34 cellular contexts compared by ENCODE assay signal in the genomic region with DNA sequence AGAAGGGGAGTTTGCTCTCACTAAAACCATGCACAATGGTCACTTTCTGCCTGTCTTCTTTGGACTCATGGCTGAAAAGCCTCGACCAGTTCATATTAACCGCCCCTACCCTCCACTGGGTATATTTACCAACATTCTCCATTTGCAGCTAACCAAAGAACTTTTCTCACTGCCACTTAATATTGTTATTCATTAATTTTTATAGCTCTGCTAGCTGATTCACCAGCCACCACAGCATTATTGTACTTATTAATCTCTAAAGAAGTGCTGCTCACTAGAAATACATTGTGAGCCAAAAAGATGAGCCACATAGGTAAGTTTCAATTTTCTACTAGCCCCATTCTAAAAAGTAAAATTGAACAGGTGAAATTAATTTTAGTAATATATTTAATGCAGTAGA. TPM values are rescaled to one million over a fixed set of nuclear protein-coding genes. Genes with fewer than 3 reads are reported as not detected.
"Had no signal": no experiment of that assay in that cellular context is flagged by ENCODE, and none has a peak within 500 bp of the region (broad histone marks: within the 10 kb centered on the region; RNA-seq: fewer than 3 reads in every experiment).

No MANE protein-coding gene starts in this region.

- DNase-seq: colonic mucosa; effector CD8-positive, alpha-beta T cell; endodermal cell; foreskin keratinocyte; glutamatergic neuron; heart right ventricle; hippocampal formation; midbrain; naive thymus-derived CD4-positive, alpha-beta T cell; stimulated activated CD4-positive, alpha-beta T cell treated with anti-CD3 and anti-CD28 coated beads, Interleukin-2, amount 100 ng/mL, for 24 hours; stimulated activated CD4-positive, alpha-beta T cell treated with anti-CD3 and anti-CD28 coated beads, Interleukin-4, amount 100 ng/mL, for 24 hours; stimulated activated naive CD8-positive, alpha-beta T cell treated with anti-CD3 and anti-CD28 coated beads, Interleukin-15, Interleukin-2, amounts not matched to agents 100 U/mL and 50 U/mL, for 24 hours; substantia nigra; testis; tibial artery had no signal

- H3K4me1 Mint-ChIP-seq: memory B cell; stimulated activated effector memory CD8-positive, alpha-beta T cell treated with anti-CD3 and anti-CD28 coated beads, Interleukin-12 subunit alpha, Interleukin-12 subunit beta, amount 100 ng/mL, for 72 hours had no signal

- H3K9me3 Mint-ChIP-seq: type B pancreatic cell had no signal

- H3K27ac Mint-ChIP-seq: dendritic cell treated with granulocyte-macrophage colony-stimulating factor and Interleukin-4, amounts not matched to agents 40 ng/mL and 50 ng/mL, for 4 days; endodermal cell; memory B cell; naive thymus-derived CD4-positive, alpha-beta T cell; neural progenitor cell; progenitor cell of endocrine pancreas; stimulated activated effector memory CD8-positive, alpha-beta T cell treated with anti-CD3 and anti-CD28 coated beads, Interleukin-12 subunit alpha, Interleukin-12 subunit beta, amount 100 ng/mL, for 72 hours; type B pancreatic cell had no signal

- H3K4me3 Mint-ChIP-seq: dendritic cell treated with granulocyte-macrophage colony-stimulating factor and Interleukin-4, amounts not matched to agents 40 ng/mL and 50 ng/mL, for 4 days; endodermal cell; memory B cell; naive thymus-derived CD4-positive, alpha-beta T cell; nephron; neural progenitor cell; stimulated activated effector memory CD8-positive, alpha-beta T cell treated with anti-CD3 and anti-CD28 coated beads, Interleukin-12 subunit alpha, Interleukin-12 subunit beta, amount 100 ng/mL, for 72 hours; type B pancreatic cell had no signal

- H3K36me3 Mint-ChIP-seq: memory B cell; neural progenitor cell; stimulated activated effector memory CD8-positive, alpha-beta T cell treated with anti-CD3 and anti-CD28 coated beads, Interleukin-12 subunit alpha, Interleukin-12 subunit beta, amount 100 ng/mL, for 72 hours; type B pancreatic cell had no signal

- H3K4me3 ChIP-seq: colonic mucosa, esophagus muscularis mucosa, gastroesophageal sphincter, heart right ventricle, lung, neural progenitor cell, right atrium auricular region, testis, tibial artery had no signal

- ATAC-seq: foreskin keratinocyte; gastroesophageal sphincter; heart right ventricle; left lobe of liver; naive thymus-derived CD4-positive, alpha-beta T cell; sciatic nerve; stimulated activated naive CD8-positive, alpha-beta T cell treated with anti-CD3 and anti-CD28 coated beads, Interleukin-15, Interleukin-2, amounts not matched to agents 100 U/mL and 50 U/mL, for 24 hours had no signal

- FAIRE-seq: islet of Langerhans had no signal

RNA-seq across cellular contexts. Expression of a gene that starts 33.4 kb away (rescaled TPM):
- total RNA-seq: chondrocyte; esophagus muscularis mucosa; fibroblast of lung; foreskin keratinocyte; gastroesophageal sphincter; heart right ventricle; left lobe of liver; liver; naive thymus-derived CD4-positive, alpha-beta T cell; osteoblast; right atrium auricular region; sciatic nerve; urinary bladder had no signal
